ENCODE assay signal across 30 cellular contexts in genomic region chr18:10893761-10894160, GRCh38.
"Had no signal": no experiment of that assay in that cellular context is flagged by ENCODE, and none has a peak within 500 bp of the region (broad histone marks: within the 10 kb centered on the region; RNA-seq: fewer than 3 reads in every experiment).

No MANE protein-coding gene starts in this region.

- H3K79me2 ChIP-seq: parathyroid adenoma had no signal

- H3K4me1 ChIP-seq: neural progenitor cell, parathyroid adenoma, psoas muscle, right lobe of liver, suprapubic skin, testis, upper lobe of right lung, uterus had no signal

- H3K4me3 Mint-ChIP-seq: natural killer cell treated with Interleukin-12 subunit alpha and Interleukin-12 subunit beta and Interleukin-15 and Interleukin-18, amount 100 ng/mL, for 72 hours; neural progenitor cell; stimulated activated memory B cell treated with anti-CD40 and anti-IgM and Interleukin-4, amounts not matched to agents 10 μg/mL and 1 μg/mL and 100 μg/mL, for 72 hours; stimulated activated naive CD8-positive, alpha-beta T cell treated with anti-CD3 and anti-CD28 coated beads, Interleukin-15, amount 100 ng/mL, for 72 hours; type B pancreatic cell had no signal

- H3K27me3 Mint-ChIP-seq: type B pancreatic cell had no signal

- H3K36me3 ChIP-seq: neural progenitor cell, ovary, right lobe of liver, sigmoid colon, suprapubic skin, tibial artery, transverse colon, upper lobe of right lung, uterus had no signal

- H3K27ac ChIP-seq: neural progenitor cell, ovary, parathyroid adenoma, psoas muscle, right lobe of liver, sigmoid colon, suprapubic skin, testis, tibial artery, transverse colon, upper lobe of right lung, uterus had no signal

- H3K4me2 ChIP-seq: neural progenitor cell had no signal

- H3K9ac ChIP-seq: neural progenitor cell, parathyroid adenoma had no signal

- H3K36me3 Mint-ChIP-seq: naive thymus-derived CD8-positive, alpha-beta T cell; natural killer cell treated with Interleukin-12 subunit alpha and Interleukin-12 subunit beta and Interleukin-15 and Interleukin-18, amount 100 ng/mL, for 72 hours; neural progenitor cell; stimulated activated memory B cell treated with anti-CD40 and anti-IgM and Interleukin-4, amounts not matched to agents 10 μg/mL and 1 μg/mL and 100 μg/mL, for 72 hours had no signal

- H3K4me3 ChIP-seq: neural progenitor cell, ovary, psoas muscle, right lobe of liver, sigmoid colon, suprapubic skin, testis, tibial artery, transverse colon, upper lobe of right lung, uterus had no signal

- H3K9me3 ChIP-seq: ovary, psoas muscle, right lobe of liver, sigmoid colon, suprapubic skin, testis, tibial artery, transverse colon, upper lobe of right lung, uterus had no signal

- H3K27me3 ChIP-seq: neural progenitor cell, ovary, right lobe of liver, sigmoid colon, suprapubic skin, testis, tibial artery, transverse colon, upper lobe of right lung, uterus had no signal

- H2AFZ ChIP-seq: neural progenitor cell, parathyroid adenoma had no signal

- H3K27ac Mint-ChIP-seq: naive thymus-derived CD8-positive, alpha-beta T cell; natural killer cell treated with Interleukin-12 subunit alpha and Interleukin-12 subunit beta and Interleukin-15 and Interleukin-18, amount 100 ng/mL, for 72 hours; neural progenitor cell; progenitor cell of endocrine pancreas; stimulated activated memory B cell treated with anti-CD40 and anti-IgM and Interleukin-4, amounts not matched to agents 10 μg/mL and 1 μg/mL and 100 μg/mL, for 72 hours; stimulated activated naive CD8-positive, alpha-beta T cell treated with anti-CD3 and anti-CD28 coated beads, Interleukin-15, amount 100 ng/mL, for 72 hours; type B pancreatic cell had no signal

- DNase-seq: naive thymus-derived CD8-positive, alpha-beta T cell; occipital lobe; ovary; posterior cingulate gyrus; psoas muscle; right cardiac atrium; right lobe of liver; sigmoid colon; small intestine; stimulated activated CD4-positive, alpha-beta T cell treated with anti-CD3 and anti-CD28 coated beads, Interleukin-12 subunit alpha, Interleukin-12 subunit beta, amount 100 ng/mL, for 4 hours; stimulated activated CD4-positive, alpha-beta T cell treated with anti-CD3 and anti-CD28 coated beads, Interleukin-1b, Interleukin-23, amount 100 ng/mL, for 48 hours; stimulated activated CD4-positive, alpha-beta T cell treated with anti-CD3 and anti-CD28 coated beads, Interleukin-4, amount 100 ng/mL, for 1 hour; stimulated activated CD4-positive, alpha-beta T cell treated with anti-CD3 and anti-CD28 coated beads, Interleukin-4, amount 100 ng/mL, for 4 hours; stimulated activated CD8-positive, alpha-beta memory T cell treated with anti-CD3 and anti-CD28 coated beads, Interleukin-4, amount 100 ng/mL, for 48 hours; stimulated activated naive CD4-positive, alpha-beta T cell; stimulated activated naive CD8-positive, alpha-beta T cell treated with anti-CD3 and anti-CD28 coated beads, Interleukin-15, amount 100 ng/mL, for 72 hours; stimulated activated naive CD8-positive, alpha-beta T cell treated with anti-CD3 and anti-CD28 coated beads, Interleukin-15, Interleukin-2, amounts not matched to agents 100 U/mL and 50 U/mL, for 24 hours; substantia nigra; testis; tibial artery; transverse colon; upper lobe of right lung; uterus had no signal

- H3K9me3 Mint-ChIP-seq: natural killer cell treated with Interleukin-12 subunit alpha and Interleukin-12 subunit beta and Interleukin-15 and Interleukin-18, amount 100 ng/mL, for 72 hours; neural progenitor cell; stimulated activated naive CD8-positive, alpha-beta T cell treated with anti-CD3 and anti-CD28 coated beads, Interleukin-15, amount 100 ng/mL, for 72 hours; type B pancreatic cell had no signal

- ATAC-seq: naive thymus-derived CD8-positive, alpha-beta T cell; natural killer cell treated with Interleukin-12 subunit alpha and Interleukin-12 subunit beta and Interleukin-15 and Interleukin-18, amount 100 ng/mL, for 72 hours; psoas muscle; right cardiac atrium; stimulated activated memory B cell treated with anti-CD40 and anti-IgM and Interleukin-4, amounts not matched to agents 10 μg/mL and 1 μg/mL and 100 μg/mL, for 72 hours; stimulated activated naive CD8-positive, alpha-beta T cell treated with anti-CD3 and anti-CD28 coated beads, Interleukin-15, amount 100 ng/mL, for 72 hours; stimulated activated naive CD8-positive, alpha-beta T cell treated with anti-CD3 and anti-CD28 coated beads, Interleukin-15, Interleukin-2, amounts not matched to agents 100 U/mL and 50 U/mL, for 24 hours; upper lobe of right lung had no signal
